Comparison of ENCODE assay signal across 8 cellular contexts in genomic region chr4:111282035-111282434, GRCh38.
"Had no signal": no experiment of that assay in that cellular context is flagged by ENCODE, and none has a peak within 500 bp of the region (broad histone marks: within the 10 kb centered on the region; RNA-seq: fewer than 3 reads in every experiment).

No MANE protein-coding gene starts in this region.

- H3K4me1 ChIP-seq: HAP-1 had no signal

- H3K4me2 ChIP-seq: GM23338 had no signal

- H3K36me3 ChIP-seq: HAP-1 had no signal

- H3K4me3 ChIP-seq: GM23248, GM23338, HAP-1 had no signal

- H3K9me3 ChIP-seq: HAP-1 had no signal

- H3K9ac ChIP-seq: GM23248 had no signal

- DNase-seq: GM23248, GOT3, H7, H9, HCEC 1CT, HFFc6 had no signal

- H2AFZ ChIP-seq: GM23248, GM23338 had no signal

- H3K27ac ChIP-seq: GM23248 had no signal
